Comparison of ENCODE assay signal across 25 cellular contexts in genomic region chr3:89649431-89649830, GRCh38.
DNase-seq lines count a peak whose midpoint lies in the region; ATAC-seq and TF ChIP-seq lines count a peak whose summit lies in the region.
"Had no signal": no experiment of that assay in that cellular context is flagged by ENCODE, and none has a peak within 500 bp of the region (broad histone marks: within the 10 kb centered on the region; RNA-seq: fewer than 3 reads in every experiment).

No MANE protein-coding gene starts in this region.

- H3K9ac ChIP-seq in PC-3 (ENCODE audit: low read length), result no peak overlapping the region
- H3K9ac ChIP-seq: BLaER1 had no signal

- H3K79me2 ChIP-seq in PC-3 (ENCODE audit: low read length), result no peaks in the 10 kb centered on the region

- H3K4me3 ChIP-seq in PC-3 (ENCODE audit: low read length) (no peak overlapping the region), choroid plexus epithelial cell (ENCODE audit: low read depth, low read length) (no peak overlapping the region), upper lobe of right lung (no peak overlapping the region)
- H3K4me3 ChIP-seq: BLaER1, GM12878 had no signal

- CTCF ChIA-PET in PC-3 (lab: Charles Lee), result no interaction called here

- H3K4me2 ChIP-seq in PC-3 (ENCODE audit: low read length), result no peak overlapping the region
- H3K4me2 ChIP-seq: BLaER1 had no signal

- no peak overlapping the region for H2AFZ ChIP-seq in PC-3 (ENCODE audit: low read length)

- DNase-seq in HT1080 (ENCODE audit: low read depth) (peak; percentile 55), LHCN-M2 (ENCODE audit: low read depth) (peak; percentile 6), PC-3 (peak; percentile 7), choroid plexus epithelial cell (ENCODE audit: low read depth) (peak; percentile 5), MV-4-11 (lab: John Stamatoyannopoulos, UW) (no peak), activated gamma-delta T cell treated with Interleukin-2 at 50 U/mL for 16 hours (no peak), upper lobe of right lung (no peak)
- no peak for DNase-seq in activated effector memory CD4-positive, alpha-beta T cell treated with anti-CD3 and anti-CD28 coated beads, Interleukin-2, amount 50 U/mL, for 16 hours
- DNase-seq: 8988T; ACHN; BE2C; C1 segment of cervical spinal cord; CD4-positive, alpha-beta memory T cell; CD4-positive, CD25-positive, alpha-beta regulatory T cell; CD8-positive, alpha-beta memory T cell; COR-L47; DMS 273 treated with DMSO at 0.1 percent for 48 hours; DMS153; DMS53; DMS79; DND-41; EL; GDM1 had no signal

- POLR2A ChIA-PET in PC-3 (lab: Charles Lee; ENCODE audit: unreplicated experiment), result no interaction called here

- ATAC-seq in PC-3 (no peak), upper lobe of right lung (no peak)
- ATAC-seq: GM12878 had no signal

- H3K9me2 ChIP-seq in PC-3 (replicated peaks; ENCODE audit: low read length), result no peaks in the 10 kb centered on the region

- H3K36me3 ChIP-seq in PC-3 (ENCODE audit: low read depth, low read length) (no peaks in the 10 kb centered on the region), upper lobe of right lung (no peaks in the 10 kb centered on the region)
- H3K36me3 ChIP-seq: BE2C, BLaER1 had no signal

- TF ChIP-seq CTCF in PC-3 (conservative IDR thresholded peaks at IDR 0.05; ENCODE audit: low read depth, low read length) (no peak), choroid plexus epithelial cell (conservative IDR thresholded peaks at IDR 0.05; ENCODE audit: low read depth, low read length) (no peak), upper lobe of right lung (IDR thresholded peaks at IDR 0.05) (no peak)

- no peaks in the 10 kb centered on the region for H3K4me1 ChIP-seq in PC-3 (ENCODE audit: insufficient read depth, low read length)
- no peaks in the 10 kb centered on the region for H3K4me1 ChIP-seq in upper lobe of right lung
- H3K4me1 ChIP-seq: BE2C, BLaER1 had no signal

- H3K27ac ChIP-seq in PC-3 (ENCODE audit: low read length), result no peak overlapping the region
- no peak overlapping the region for H3K27ac ChIP-seq in upper lobe of right lung
- H3K27ac ChIP-seq: BLaER1 had no signal

- BruUV-seq in PC-3 (replicated peaks; lab: Mats Ljungman, UMichigan), result no TSS peak

- intact Hi-C loops in PC-3 (cut with micrococcal nuclease), result no loop called here
- intact Hi-C loops in upper lobe of right lung (cut with DNase I), result no loop called here

- H3K9me3 ChIP-seq in PC-3 (ENCODE audit: low read length) (no peaks in the 10 kb centered on the region), upper lobe of right lung (no peaks in the 10 kb centered on the region)
- H3K9me3 ChIP-seq: BE2C, BLaER1 had no signal

- no peaks in the 10 kb centered on the region for H3K27me3 ChIP-seq in PC-3 (ENCODE audit: low read length)
- H3K27me3 ChIP-seq in upper lobe of right lung, result no peaks in the 10 kb centered on the region
- H3K27me3 ChIP-seq: BE2C, BLaER1 had no signal

- no peaks in the 10 kb centered on the region for H3F3A ChIP-seq in PC-3 (ENCODE audit: low read length, unreplicated experiment)

- H4K20me1 ChIP-seq in PC-3 (ENCODE audit: low read length), result no peaks in the 10 kb centered on the region
- H4K20me1 ChIP-seq: BLaER1 had no signal

Comparison
In these comparisons a context has a peak if more than half of its experiments do, and no peak if none do; other contexts are left out.
1. DNase-seq: peak in HT1080 (single experiment), LHCN-M2 (single experiment), PC-3 (single experiment) and choroid plexus epithelial cell (single experiment); none in activated effector memory CD4-positive, alpha-beta T cell treated with anti-CD3 and anti-CD28 coated beads, Interleukin-2, amount 50 U/mL, for 16 hours (single experiment), MV-4-11 (single experiment), activated gamma-delta T cell treated with Interleukin-2 at 50 U/mL for 16 hours (single experiment) and upper lobe of right lung (single experiment).